8 cellular contexts compared by ENCODE assay signal in genomic region chr19:58154287-58154678, GRCh38. TPM values are rescaled to one million over a fixed set of nuclear protein-coding genes. Genes with fewer than 3 reads are reported as not detected.
DNase-seq lines count a peak whose midpoint lies in the region; ATAC-seq and TF ChIP-seq lines count a peak whose summit lies in the region.

No MANE protein-coding gene starts in this region.

- no peak for ATAC-seq in HG03108 (IDR thresholded peaks at IDR 0.05; ENCODE audit: unreplicated experiment)
- no peak for ATAC-seq in HG03571 (IDR thresholded peaks at IDR 0.05; ENCODE audit: unreplicated experiment)

- peak overlapping the region; percentile 41 to 95 (median 90) for H3K27ac ChIP-seq in adrenal gland

- 5 to 16% (median 8%) methylated on average over 9 to 12 of the region's 12 CpGs for WGBS in adrenal gland, 4 donors

- H3K36me3 ChIP-seq in adrenal gland (replicated peaks in 1 of 2): no peaks in the 10 kb centered on the region

- TF ChIP-seq CTCF in adrenal gland (IDR thresholded peaks at IDR 0.05): no peak

- intact Hi-C loops in adrenal gland (cut with DNase I): loop anchor here in 1 of 2 donors (2.0 kb wide), 1 partner anchor 1049 kb away; no protein-coding TSS in a partner anchor

- peaks cover 6 to 25% of the 10 kb centered on the region in 2 donors for H3K4me1 ChIP-seq in adrenal gland (replicated peaks in 1 of 2)

- H3K4me3 ChIP-seq in adrenal gland: peak overlapping the region; percentile 51 to 86 (median 70)

- DNase-seq in activated CD8-positive, alpha-beta memory T cell treated with anti-CD3 and anti-CD28 coated beads, Interleukin-2, amount 50 U/mL, for 48 hours: peak; percentile 57
- DNase-seq in activated CD8-positive, alpha-beta memory T cell treated with anti-CD3 and anti-CD28 coated beads, Interleukin-2, amount 50 U/mL, for 4 hours: no peak
- DNase-seq in adrenal gland: peak; percentile 32 to 76 (median 62)
- DNase-seq in hypothalamus (lab: John Stamatoyannopoulos, UW): peak in 31 of 51 donors; percentile 1 to 57 (median 21)
- peak; percentile 31 for DNase-seq in renal cortical epithelial cell (ENCODE audit: low read depth)
- no peak for DNase-seq in effector CD8-positive, alpha-beta T cell (lab: John Stamatoyannopoulos, UW)

- no peak for TF ChIP-seq POLR2A in adrenal gland (IDR thresholded peaks at IDR 0.05)

- no peaks in the 10 kb centered on the region for H3K27me3 ChIP-seq in adrenal gland

- H3K9me3 ChIP-seq in adrenal gland (replicated peaks in 1 of 3): no peaks in the 10 kb centered on the region

RNA-seq across cellular contexts. Expression of gene ZNF329, which starts 3.7 kb away (rescaled TPM):
- total RNA-seq in adrenal gland (10 to 100 TPM in 4 of 8 donors, 1 to 10 TPM in 4; 7.4 to 15.1 (median 9.7) TPM), renal cortical epithelial cell (13.0 and 21.8 TPM in 2 replicates)
- polyA plus RNA-seq in adrenal gland: 10 to 100 TPM in 1 of 3 donors, 1 to 10 TPM in 2; 2.7 to 13.4 (median 3.5) TPM

RNA-seq across cellular contexts. Expression of gene ZNF274, which starts 28.6 kb away (rescaled TPM):
- total RNA-seq in adrenal gland (10 to 100 TPM; 20.3 to 34.5 (median 24.4) TPM), renal cortical epithelial cell (15.9 and 22.6 TPM in 2 replicates)
- polyA plus RNA-seq in adrenal gland: 10 to 100 TPM; 12.4 to 22.2 (median 14.4) TPM

RNA-seq across cellular contexts. Expression of gene ZSCAN18, which starts 56.3 kb away (rescaled TPM):
- 10 to 100 TPM; 56.0 to 81.2 (median 63.8) TPM for total RNA-seq in adrenal gland
- polyA plus RNA-seq in adrenal gland: 10 to 100 TPM; 18.7 to 63.9 (median 62.9) TPM
- 28.8 and 52.4 TPM in 2 replicates for total RNA-seq in renal cortical epithelial cell

Comparison
In these comparisons a context has a peak if more than half of its experiments do, and no peak if none do; other contexts are left out.
1. DNase-seq: peak in activated CD8-positive, alpha-beta memory T cell treated with anti-CD3 and anti-CD28 coated beads, Interleukin-2, amount 50 U/mL, for 48 hours (single experiment), adrenal gland (7 of 7), hypothalamus (31 of 51) and renal cortical epithelial cell (single experiment); none in activated CD8-positive, alpha-beta memory T cell treated with anti-CD3 and anti-CD28 coated beads, Interleukin-2, amount 50 U/mL, for 4 hours (single experiment) and effector CD8-positive, alpha-beta T cell (single experiment).